Comparison of ENCODE assay signal across 16 cellular contexts in genomic region chr3:50286322-50287227, GRCh38. TPM values are rescaled to one million over a fixed set of nuclear protein-coding genes. Genes with fewer than 3 reads are reported as not detected.
"Had no signal": no experiment of that assay in that cellular context is flagged by ENCODE, and none has a peak within 500 bp of the region (broad histone marks: within the 10 kb centered on the region; RNA-seq: fewer than 3 reads in every experiment).

No MANE protein-coding gene starts in this region.

- H3K27ac ChIP-seq: ascending aorta, dorsolateral prefrontal cortex, esophagus muscularis mucosa, thyroid gland, WERI-Rb-1 had no signal

- H3K4me3 ChIP-seq: ascending aorta, dorsolateral prefrontal cortex, esophagus muscularis mucosa, thyroid gland had no signal

- H3K27me3 ChIP-seq: ascending aorta, dorsolateral prefrontal cortex, esophagus muscularis mucosa, thyroid gland had no signal

- H3K4me3 Mint-ChIP-seq: activated CD4-positive, alpha-beta memory T cell treated with anti-CD3 and anti-CD28 coated beads, Interleukin-2, amount 10 ng/mL, durations not matched to agents 7 days and 5 days; activated CD4-positive, alpha-beta T cell treated with anti-CD3 and anti-CD28 coated beads for 36 hours; activated naive CD4-positive, alpha-beta T cell treated with anti-CD3 and anti-CD28 coated beads, Interleukin-2, amount 10 ng/mL, durations not matched to agents 7 days and 5 days; activated T-helper 17 cell treated with anti-CD3 and anti-CD28 coated beads, Interleukin-2, amount 50 U/mL, for 72 hours; natural killer cell treated with Interleukin-12 subunit alpha and Interleukin-12 subunit beta and Interleukin-15 and Interleukin-18, amount 100 ng/mL, for 72 hours; T-helper 17 cell had no signal

- H3K9me3 ChIP-seq: ascending aorta, esophagus muscularis mucosa, thyroid gland had no signal

- H3K27ac Mint-ChIP-seq: activated CD4-positive, alpha-beta memory T cell treated with anti-CD3 and anti-CD28 coated beads, Interleukin-2, amount 10 ng/mL, durations not matched to agents 7 days and 5 days; activated CD4-positive, alpha-beta T cell treated with anti-CD3 and anti-CD28 coated beads for 36 hours; activated T-helper 17 cell treated with anti-CD3 and anti-CD28 coated beads, Interleukin-2, amount 50 U/mL, for 72 hours; natural killer cell treated with Interleukin-12 subunit alpha and Interleukin-12 subunit beta and Interleukin-15 and Interleukin-18, amount 100 ng/mL, for 72 hours; T-helper 17 cell had no signal

- DNase-seq: activated CD4-positive, alpha-beta memory T cell treated with anti-CD3 and anti-CD28 coated beads, Interleukin-2, amount 10 ng/mL, durations not matched to agents 7 days and 5 days; activated CD4-positive, alpha-beta T cell treated with anti-CD3 and anti-CD28 coated beads for 36 hours; activated naive CD4-positive, alpha-beta T cell treated with anti-CD3 and anti-CD28 coated beads, Interleukin-2, amount 10 ng/mL, durations not matched to agents 7 days and 5 days; dorsolateral prefrontal cortex; hypothalamus; mesenchymal stem cell; nucleus accumbens; small intestine; T-helper 17 cell; thyroid gland; WERI-Rb-1 had no signal

- H3K27me3 Mint-ChIP-seq: activated CD4-positive, alpha-beta memory T cell treated with anti-CD3 and anti-CD28 coated beads, Interleukin-2, amount 10 ng/mL, durations not matched to agents 7 days and 5 days; activated CD4-positive, alpha-beta T cell treated with anti-CD3 and anti-CD28 coated beads for 36 hours; activated naive CD4-positive, alpha-beta T cell treated with anti-CD3 and anti-CD28 coated beads, Interleukin-2, amount 10 ng/mL, durations not matched to agents 7 days and 5 days; activated T-helper 17 cell treated with anti-CD3 and anti-CD28 coated beads, Interleukin-2, amount 50 U/mL, for 72 hours; natural killer cell treated with Interleukin-12 subunit alpha and Interleukin-12 subunit beta and Interleukin-15 and Interleukin-18, amount 100 ng/mL, for 72 hours; T-helper 17 cell had no signal

- ATAC-seq: activated CD4-positive, alpha-beta T cell treated with anti-CD3 and anti-CD28 coated beads for 36 hours; activated T-helper 17 cell treated with anti-CD3 and anti-CD28 coated beads, Interleukin-2, amount 50 U/mL, for 72 hours; natural killer cell treated with Interleukin-12 subunit alpha and Interleukin-12 subunit beta and Interleukin-15 and Interleukin-18, amount 100 ng/mL, for 72 hours; T-helper 17 cell had no signal

- H3K9me3 Mint-ChIP-seq: activated CD4-positive, alpha-beta memory T cell treated with anti-CD3 and anti-CD28 coated beads, Interleukin-2, amount 10 ng/mL, durations not matched to agents 7 days and 5 days; activated naive CD4-positive, alpha-beta T cell treated with anti-CD3 and anti-CD28 coated beads, Interleukin-2, amount 10 ng/mL, durations not matched to agents 7 days and 5 days; activated T-helper 17 cell treated with anti-CD3 and anti-CD28 coated beads, Interleukin-2, amount 50 U/mL, for 72 hours; natural killer cell treated with Interleukin-12 subunit alpha and Interleukin-12 subunit beta and Interleukin-15 and Interleukin-18, amount 100 ng/mL, for 72 hours had no signal

- H3K36me3 Mint-ChIP-seq: natural killer cell treated with Interleukin-12 subunit alpha and Interleukin-12 subunit beta and Interleukin-15 and Interleukin-18, amount 100 ng/mL, for 72 hours had no signal

RNA-seq across cellular contexts. Expression of gene LSMEM2, which starts 7.7 kb away (rescaled TPM):
- total RNA-seq: activated CD4-positive, alpha-beta memory T cell treated with anti-CD3 and anti-CD28 coated beads, Interleukin-2, amount 10 ng/mL, durations not matched to agents 7 days and 5 days; activated CD4-positive, alpha-beta T cell treated with anti-CD3 and anti-CD28 coated beads for 36 hours; ascending aorta; esophagus muscularis mucosa; kidney epithelial cell; natural killer cell treated with Interleukin-12 subunit alpha and Interleukin-12 subunit beta and Interleukin-15 and Interleukin-18, amount 100 ng/mL, for 72 hours; T-helper 17 cell; thyroid gland had no signal

RNA-seq across cellular contexts. Expression of gene HYAL3, which starts 12.6 kb away (rescaled TPM):
- total RNA-seq: ascending aorta had no signal

RNA-seq across cellular contexts. Expression of gene HYAL1, which starts 16.8 kb away (rescaled TPM):
- total RNA-seq: kidney epithelial cell had no signal
